11 cellular contexts compared by ENCODE assay signal in genomic region chr1:19665456-19666138, GRCh38. TPM values are rescaled to one million over a fixed set of nuclear protein-coding genes. Genes with fewer than 3 reads are reported as not detected.
DNase-seq lines count a peak whose midpoint lies in the region; ATAC-seq and TF ChIP-seq lines count a peak whose summit lies in the region.
"Had no signal": no experiment of that assay in that cellular context is flagged by ENCODE, and none has a peak within 500 bp of the region (broad histone marks: within the 10 kb centered on the region; RNA-seq: fewer than 3 reads in every experiment).

No MANE protein-coding gene starts in this region.

- intact Hi-C loops in heart left ventricle (cut with DNase I) = no loop called here

- H3K27me3 ChIP-seq in cardiac muscle cell (peaks cover 89% of the 10 kb centered on the region), heart left ventricle (peaks cover 22 to 65% (median 38%) of the 10 kb centered on the region in 9 donors), iPS-20b (ENCODE audit: insufficient read depth, low read length) (peaks cover 80% of the 10 kb centered on the region), thoracic aorta (replicated peaks; ENCODE audit: insufficient read depth) (peaks cover 20% of the 10 kb centered on the region)

- H3K36me3 Mint-ChIP-seq in activated naive CD8-positive, alpha-beta T cell treated with anti-CD3 and anti-CD28 coated beads, Interleukin-2, amount 10 ng/mL, durations not matched to agents 7 days and 5 days = no peaks in the 10 kb centered on the region

- H3K4me1 ChIP-seq in cardiac muscle cell (ENCODE audit: low read depth) (no peaks in the 10 kb centered on the region), heart left ventricle (peaks cover 0 to 14% (median 1%) of the 10 kb centered on the region in 12 donors), iPS-20b (ENCODE audit: insufficient read depth, low read length) (no peaks in the 10 kb centered on the region), thoracic aorta (ENCODE audit: control insufficient read depth in 1 of 2, low read depth in 2 of 2) (peaks cover 0 to 15% of the 10 kb centered on the region in 2 donors)

- peaks cover 4% of the 10 kb centered on the region for H3K4me1 Mint-ChIP-seq in activated naive CD8-positive, alpha-beta T cell treated with anti-CD3 and anti-CD28 coated beads, Interleukin-2, amount 10 ng/mL, durations not matched to agents 7 days and 5 days

- no peak for ATAC-seq in heart left ventricle
- no peak for ATAC-seq in activated naive CD8-positive, alpha-beta T cell treated with anti-CD3 and anti-CD28 coated beads, Interleukin-2, amount 10 ng/mL, durations not matched to agents 7 days and 5 days (ENCODE audit: low read depth)
- ATAC-seq in thoracic aorta (ENCODE audit: insufficient number of reproducible peaks, low FRiP score, low read depth) = no peak
- no peak for ATAC-seq in HG03521 (IDR thresholded peaks at IDR 0.05; ENCODE audit: unreplicated experiment)
- ATAC-seq in HG02623 (IDR thresholded peaks at IDR 0.05; ENCODE audit: unreplicated experiment) = no peak
- ATAC-seq: body of pancreas had no signal

- H3K27me3 Mint-ChIP-seq in activated naive CD8-positive, alpha-beta T cell treated with anti-CD3 and anti-CD28 coated beads, Interleukin-2, amount 10 ng/mL, durations not matched to agents 7 days and 5 days = peaks cover 54% of the 10 kb centered on the region

- no peaks in the 10 kb centered on the region for H3K9me3 Mint-ChIP-seq in activated naive CD8-positive, alpha-beta T cell treated with anti-CD3 and anti-CD28 coated beads, Interleukin-2, amount 10 ng/mL, durations not matched to agents 7 days and 5 days

- H3K4me3 ChIP-seq in cardiac muscle cell (peak overlapping the region; percentile 29), heart left ventricle (peak overlapping the region in 3 of 12 donors; percentile 20 to 46 (median 43)), iPS-20b (ENCODE audit: low read length) (peak overlapping the region; percentile 46; the same call in 1 of the 2 replicates), thoracic aorta (peak overlapping the region; percentile 47)
- H3K4me3 ChIP-seq: body of pancreas had no signal

- H3K4me3 Mint-ChIP-seq in activated naive CD8-positive, alpha-beta T cell treated with anti-CD3 and anti-CD28 coated beads, Interleukin-2, amount 10 ng/mL, durations not matched to agents 7 days and 5 days = peak overlapping the region; percentile 68

- H3K36me3 ChIP-seq in cardiac muscle cell = no peaks in the 10 kb centered on the region
- H3K36me3 ChIP-seq in heart left ventricle = no peaks in the 10 kb centered on the region
- H3K36me3 ChIP-seq in iPS-20b (ENCODE audit: insufficient read depth, low read depth, low read length) = no peaks in the 10 kb centered on the region
- H3K36me3 ChIP-seq in thoracic aorta = no peaks in the 10 kb centered on the region

- H3K9me3 ChIP-seq in cardiac muscle cell (ENCODE audit: low read depth) (no peaks in the 10 kb centered on the region), heart left ventricle (no peaks in the 10 kb centered on the region), iPS-20b (ENCODE audit: insufficient read depth, low read depth, low read length) (no peaks in the 10 kb centered on the region), thoracic aorta (no peaks in the 10 kb centered on the region)
- H3K9me3 ChIP-seq: body of pancreas had no signal

- H3K27ac Mint-ChIP-seq in activated naive CD8-positive, alpha-beta T cell treated with anti-CD3 and anti-CD28 coated beads, Interleukin-2, amount 10 ng/mL, durations not matched to agents 7 days and 5 days = no peak overlapping the region

- no peak for TF ChIP-seq POLR2A in heart left ventricle (IDR thresholded peaks at IDR 0.05)

- no peak overlapping the region for H3K27ac ChIP-seq in cardiac muscle cell
- no peak overlapping the region for H3K27ac ChIP-seq in heart left ventricle
- no peak overlapping the region for H3K27ac ChIP-seq in iPS-20b (ENCODE audit: low read length)
- H3K27ac ChIP-seq in thoracic aorta = no peak overlapping the region
- H3K27ac ChIP-seq: body of pancreas had no signal

- WGBS in heart left ventricle, 4 donors = 4 to 7% (median 4%) methylated on average over 33 to 63 of the region's 63 CpGs

- no peak overlapping the region for H3K9ac ChIP-seq in iPS-20b (ENCODE audit: low read depth, low read length)

- POLR2A ChIA-PET in activated naive CD8-positive, alpha-beta T cell treated with anti-CD3 and anti-CD28 coated beads, Interleukin-2, amount 10 ng/mL, durations not matched to agents 7 days and 5 days (lab: Charles Lee) = no interaction called here

- TF ChIP-seq CTCF in cardiac muscle cell (IDR thresholded peaks at IDR 0.05; ENCODE audit: low read depth, low read length) (no peak), heart left ventricle (IDR thresholded peaks at IDR 0.05) (no peak), thoracic aorta (IDR thresholded peaks at IDR 0.05) (no peak)

- no peak for DNase-seq in cardiac muscle cell (ENCODE audit: low read depth in 1 of 2, low spot score in 1 of 2)
- no peak for DNase-seq in heart left ventricle
- DNase-seq in activated naive CD8-positive, alpha-beta T cell treated with anti-CD3 and anti-CD28 coated beads, Interleukin-2, amount 10 ng/mL, durations not matched to agents 7 days and 5 days = no peak
- DNase-seq in thoracic aorta (ENCODE audit: low spot score) = no peak
- DNase-seq in medulla oblongata (ENCODE audit: extremely low spot score) = no peak
- DNase-seq: activated CD4-positive, alpha-beta T cell treated with anti-CD3 and anti-CD28 coated beads for 4 hours; body of pancreas; C1 segment of cervical spinal cord had no signal

RNA-seq across cellular contexts. Expression of gene HTR6, which starts 0.9 kb away (rescaled TPM):
- not detected in 2 replicates for total RNA-seq in cardiac muscle cell
- polyA plus RNA-seq in cardiac muscle cell = not detected in 2 replicates
- not detected for total RNA-seq in heart left ventricle
- not detected for polyA plus RNA-seq in heart left ventricle
- total RNA-seq in activated naive CD8-positive, alpha-beta T cell treated with anti-CD3 and anti-CD28 coated beads, Interleukin-2, amount 10 ng/mL, durations not matched to agents 7 days and 5 days = under 1 TPM in 1 of 2 experiments, not detected in 1; 0.14 TPM
- total RNA-seq in thoracic aorta = under 1 TPM in 1 of 2 donors, not detected in 1; 0.41 TPM
- total RNA-seq: body of pancreas had no signal

RNA-seq across cellular contexts. Expression of gene NBL1, which starts 21.5 kb away (rescaled TPM):
- total RNA-seq in cardiac muscle cell = 1.4 and 3.3 TPM in 2 replicates
- 1.9 and 3.3 TPM in 2 replicates for polyA plus RNA-seq in cardiac muscle cell
- total RNA-seq in heart left ventricle = 10 to 100 TPM; 19.3 to 61.4 (median 33.1) TPM
- polyA plus RNA-seq in heart left ventricle = 10 to 100 TPM; 31.2 to 40.0 TPM
- 10 to 100 TPM; 35.3 to 36.0 TPM for total RNA-seq in activated naive CD8-positive, alpha-beta T cell treated with anti-CD3 and anti-CD28 coated beads, Interleukin-2, amount 10 ng/mL, durations not matched to agents 7 days and 5 days
- total RNA-seq in thoracic aorta = 10 to 100 TPM; 77.0 to 82.0 TPM
